8 cellular contexts compared by ENCODE assay signal in genomic region chr10:5685764-5686240, GRCh38. TPM values are rescaled to one million over a fixed set of nuclear protein-coding genes. Genes with fewer than 3 reads are reported as not detected.
DNase-seq lines count a peak whose midpoint lies in the region; ATAC-seq and TF ChIP-seq lines count a peak whose summit lies in the region.

No MANE protein-coding gene starts in this region.

- TSS peak; percentile 64 for BruUV-seq in Panc1 (replicated peaks; lab: Mats Ljungman, UMichigan)

- in situ Hi-C loops in Panc1 (cut with HindIII; ENCODE audit: low pct_unique_long_range_greater_than_20kb, low sequenced_read_pairs), result no loop called here

- CTCF ChIA-PET in Panc1 (lab: Charles Lee), result no interaction called here

- WGBS in prostate gland, result 4% methylated on average over 10 of the region's 10 CpGs

- DNase-seq in Panc1 (ENCODE audit: low read depth, low spot score) (no peak), epithelial cell of proximal tubule (ENCODE audit: low read depth) (no peak), prostate gland (ENCODE audit: low spot score) (no peak), dedifferentiated amniotic fluid mesenchymal stem cell (ENCODE audit: extremely low spot score) (no peak), kidney tubule cell (ENCODE audit: low spot score) (no peak), left colon (no peak)
- DNase-seq in effector CD4-positive, alpha-beta T cell, result no peak

- H3K27ac ChIP-seq in Panc1 (ENCODE audit: low read length) (peak overlapping the region; percentile 68), prostate gland (peak overlapping the region; percentile 87 to 88)

- ATAC-seq in Panc1, result no peak
- ATAC-seq in left colon, result no peak

- TF ChIP-seq CTCF in GM12875 (IDR thresholded peaks at IDR 0.05; ENCODE audit: borderline replicate concordance, insufficient read depth, low read depth, low read length) (no peak), Panc1 (IDR thresholded peaks at IDR 0.05) (no peak; the same call in none of the 2 replicates), epithelial cell of proximal tubule (conservative IDR thresholded peaks at IDR 0.05; ENCODE audit: low read depth, low read length) (no peak), prostate gland (IDR thresholded peaks at IDR 0.05) (no peak)

- intact Hi-C loops in Panc1 (cut with micrococcal nuclease; ENCODE audit: unreplicated experiment), result no loop called here
- intact Hi-C loops in prostate gland (cut with DNase I), result no loop called here
- intact Hi-C loops in left colon (cut with DNase I, micrococcal nuclease), result no loop called here

- H3K9me3 ChIP-seq in Panc1 (ENCODE audit: control insufficient read depth, insufficient read depth, low read depth, low read length), result no peaks in the 10 kb centered on the region
- H3K9me3 ChIP-seq in prostate gland, result no peaks in the 10 kb centered on the region

- H3K27me3 ChIP-seq in Panc1 (ENCODE audit: control insufficient read depth, insufficient read depth, low read length), result no peaks in the 10 kb centered on the region
- H3K27me3 ChIP-seq in prostate gland (replicated peaks; ENCODE audit: insufficient read depth), result no peaks in the 10 kb centered on the region

- H3K4me3 ChIP-seq in GM12875 (ENCODE audit: low read depth, low read length) (peak overlapping the region; percentile 94), Panc1 (ENCODE audit: low read depth in 2 of 2, low read length in 2 of 2) (peak overlapping the region; percentile 68 to 69), epithelial cell of proximal tubule (ENCODE audit: low read depth, low read length) (peak overlapping the region; percentile 85), prostate gland (peak overlapping the region; percentile 87 to 96)

- H3K4me1 ChIP-seq in Panc1 (ENCODE audit: control insufficient read depth, insufficient read depth, low read length) (peaks cover 9% of the 10 kb centered on the region), prostate gland (replicated peaks) (peaks cover 6% of the 10 kb centered on the region)

- TF ChIP-seq POLR2A in prostate gland (IDR thresholded peaks at IDR 0.05), result no peak

- H3K36me3 ChIP-seq in Panc1 (ENCODE audit: control insufficient read depth, insufficient read depth, low read length), result peaks cover 3% of the 10 kb centered on the region
- no peaks in the 10 kb centered on the region for H3K36me3 ChIP-seq in prostate gland

- POLR2A ChIA-PET in Panc1 (lab: Charles Lee), result no interaction called here

RNA-seq across cellular contexts. Expression of gene TASOR2, which starts 1.2 kb away (rescaled TPM):
- total RNA-seq in Panc1 (2021; ENCODE audit: unreplicated experiment) (57.4 TPM), epithelial cell of proximal tubule (36.1 and 50.6 TPM in 2 replicates), prostate gland (10 to 100 TPM; 55.0 to 97.9 TPM), left colon (10 to 100 TPM; 43.1 to 53.2 TPM)
- polyA plus RNA-seq in Panc1 (2012; ENCODE audit: insufficient read length), result 16.1 TPM

RNA-seq across cellular contexts. Expression of gene ASB13, which starts 19.4 kb away (rescaled TPM):
- 18.4 TPM for total RNA-seq in Panc1 (2021; ENCODE audit: unreplicated experiment)
- 20.6 TPM for polyA plus RNA-seq in Panc1 (2012; ENCODE audit: insufficient read length)
- total RNA-seq in epithelial cell of proximal tubule, result 12.3 and 12.8 TPM in 2 replicates
- 10 to 100 TPM; 16.6 to 24.5 TPM for total RNA-seq in prostate gland
- 10 to 100 TPM; 50.7 to 56.3 TPM for total RNA-seq in left colon
